In the genomic region with DNA sequence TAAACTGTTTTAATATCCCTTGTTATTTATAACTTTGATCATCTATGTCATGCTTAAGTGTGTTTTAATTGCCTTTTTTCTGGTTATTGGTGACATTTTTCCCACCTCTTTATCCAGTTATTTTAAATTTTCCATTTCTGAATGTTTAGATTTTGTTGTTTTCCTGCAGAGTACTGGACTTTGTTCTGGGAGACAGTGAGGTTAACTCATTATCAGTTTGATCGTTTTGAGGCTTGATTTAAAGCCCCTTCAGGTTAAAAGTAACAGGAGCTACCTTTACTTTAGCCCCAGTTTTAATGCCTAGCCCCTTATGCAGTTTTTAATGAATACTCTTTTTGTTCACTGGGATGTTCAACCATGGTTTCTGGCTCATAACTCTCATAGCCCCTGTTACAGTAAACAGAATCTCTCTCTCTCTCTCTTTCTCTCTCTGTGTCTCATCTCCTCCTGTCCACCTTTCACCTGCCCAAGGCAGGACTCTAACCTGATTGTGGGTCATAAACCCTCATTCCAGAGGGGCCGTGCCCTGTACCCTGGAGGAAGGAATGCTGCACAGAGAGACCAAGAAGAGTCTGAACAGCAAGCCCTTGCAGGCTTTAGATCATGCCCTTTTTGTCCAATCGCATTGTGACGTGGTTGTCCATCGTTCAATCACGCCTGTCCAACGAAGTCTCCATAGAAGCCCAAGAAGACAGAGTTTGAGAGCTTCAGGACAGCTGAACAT, we compare ENCODE assay signal across 26 cellular contexts.
"Had no signal": no experiment of that assay in that cellular context is flagged by ENCODE, and none has a peak within 500 bp of the region (broad histone marks: within the 10 kb centered on the region; RNA-seq: fewer than 3 reads in every experiment).

No MANE protein-coding gene starts in this region.

- DNase-seq: cerebellar nuclear complex; cortex of kidney; effector memory CD8-positive, alpha-beta T cell; erythroblast; esophagus squamous epithelium; foreskin melanocyte; glutamatergic neuron; heart right ventricle; hypothalamus; immature natural killer cell; naive B cell; pancreas; sigmoid colon; stimulated activated CD4-positive, alpha-beta T cell treated with anti-CD3 and anti-CD28 coated beads, Interleukin-2, amount 100 ng/mL, for 24 hours; stimulated activated CD4-positive, alpha-beta T cell treated with anti-CD3 and anti-CD28 coated beads, Interleukin-4, amount 100 ng/mL, for 24 hours; stimulated activated naive CD8-positive, alpha-beta T cell treated with anti-CD3 and anti-CD28 coated beads, Interleukin-15, Interleukin-2, amounts not matched to agents 100 U/mL and 50 U/mL, for 24 hours; substantia nigra; testis; tibial artery had no signal

- H3K4me3 Mint-ChIP-seq: effector memory CD8-positive, alpha-beta T cell; immature natural killer cell; memory B cell; naive B cell; natural killer cell treated with Interleukin-12 subunit alpha and Interleukin-12 subunit beta and Interleukin-15 and Interleukin-18, amount 100 ng/mL, for 72 hours; neural crest cell; stimulated activated memory B cell treated with anti-CD40 and anti-IgM and Interleukin-4, amounts not matched to agents 10 μg/mL and 1 μg/mL and 100 μg/mL, for 72 hours had no signal

- H3K9me3 ChIP-seq: esophagus squamous epithelium, neutrophil, pancreas, sigmoid colon, testis had no signal

- ATAC-seq: effector memory CD8-positive, alpha-beta T cell; heart right ventricle; left lobe of liver; natural killer cell treated with Interleukin-12 subunit alpha and Interleukin-12 subunit beta and Interleukin-15 and Interleukin-18, amount 100 ng/mL, for 72 hours; pancreas; stimulated activated memory B cell treated with anti-CD40 and anti-IgM and Interleukin-4, amounts not matched to agents 10 μg/mL and 1 μg/mL and 100 μg/mL, for 72 hours; stimulated activated naive CD8-positive, alpha-beta T cell treated with anti-CD3 and anti-CD28 coated beads, Interleukin-15, Interleukin-2, amounts not matched to agents 100 U/mL and 50 U/mL, for 24 hours had no signal

- H3K4me3 ChIP-seq: esophagus squamous epithelium, heart right ventricle, lung, pancreas, sigmoid colon, testis, tibial artery had no signal

- H3K4me1 ChIP-seq: esophagus squamous epithelium, heart right ventricle, pancreas, sigmoid colon, testis, tibial artery had no signal

- H3K4me1 Mint-ChIP-seq: immature natural killer cell; memory B cell; naive B cell; neural crest cell; stimulated activated memory B cell treated with anti-CD40 and anti-IgM and Interleukin-4, amounts not matched to agents 10 μg/mL and 1 μg/mL and 100 μg/mL, for 72 hours had no signal

- H3K36me3 Mint-ChIP-seq: immature natural killer cell; memory B cell; naive B cell; stimulated activated memory B cell treated with anti-CD40 and anti-IgM and Interleukin-4, amounts not matched to agents 10 μg/mL and 1 μg/mL and 100 μg/mL, for 72 hours had no signal

- H3K27ac ChIP-seq: esophagus squamous epithelium, heart right ventricle, neutrophil, pancreas, sigmoid colon, testis, tibial artery had no signal

- H3K36me3 ChIP-seq: esophagus squamous epithelium, heart right ventricle, neutrophil, pancreas, sigmoid colon, tibial artery had no signal

- H3K27me3 ChIP-seq: esophagus squamous epithelium, heart right ventricle, neutrophil, pancreas, sigmoid colon, testis, tibial artery had no signal

- H3K27me3 Mint-ChIP-seq: effector memory CD8-positive, alpha-beta T cell; memory B cell; natural killer cell treated with Interleukin-12 subunit alpha and Interleukin-12 subunit beta and Interleukin-15 and Interleukin-18, amount 100 ng/mL, for 72 hours; stimulated activated memory B cell treated with anti-CD40 and anti-IgM and Interleukin-4, amounts not matched to agents 10 μg/mL and 1 μg/mL and 100 μg/mL, for 72 hours had no signal

- H3K27ac Mint-ChIP-seq: effector memory CD8-positive, alpha-beta T cell; immature natural killer cell; memory B cell; naive B cell; natural killer cell treated with Interleukin-12 subunit alpha and Interleukin-12 subunit beta and Interleukin-15 and Interleukin-18, amount 100 ng/mL, for 72 hours; stimulated activated memory B cell treated with anti-CD40 and anti-IgM and Interleukin-4, amounts not matched to agents 10 μg/mL and 1 μg/mL and 100 μg/mL, for 72 hours had no signal
